8 cellular contexts compared by ENCODE assay signal in genomic region chr13:30463820-30464495, GRCh38. TPM values are rescaled to one million over a fixed set of nuclear protein-coding genes. Genes with fewer than 3 reads are reported as not detected.
DNase-seq lines count a peak whose midpoint lies in the region; ATAC-seq and TF ChIP-seq lines count a peak whose summit lies in the region.

No MANE protein-coding gene starts in this region.

- peak overlapping the region; percentile 96 for H3K27ac Mint-ChIP-seq in dendritic cell treated with granulocyte-macrophage colony-stimulating factor and Interleukin-4, amounts not matched to agents 40 ng/mL and 50 ng/mL, for 4 days

- peak overlapping the region; percentile 93 to 100 for H3K27ac ChIP-seq in lung (ENCODE audit: low read depth in 1 of 2, low read length in 1 of 2)

- peak overlapping the region; percentile 87 for H3K9ac ChIP-seq in Loucy (ENCODE audit: low read depth, low read length, poor library complexity, severe bottlenecking)

- peaks cover 67% of the 10 kb centered on the region for H3K79me2 ChIP-seq in Loucy (ENCODE audit: insufficient read depth, low read length)

- peaks cover 27% of the 10 kb centered on the region for H3K4me1 Mint-ChIP-seq in dendritic cell treated with granulocyte-macrophage colony-stimulating factor and Interleukin-4, amounts not matched to agents 40 ng/mL and 50 ng/mL, for 4 days (ENCODE audit: low read depth)

- no peaks in the 10 kb centered on the region for H3K9me2 ChIP-seq in Loucy (replicated peaks; ENCODE audit: low read depth, low read length)

- H3K27me3 Mint-ChIP-seq in dendritic cell treated with granulocyte-macrophage colony-stimulating factor and Interleukin-4, amounts not matched to agents 40 ng/mL and 50 ng/mL, for 4 days, result no peaks in the 10 kb centered on the region

- H3K36me3 Mint-ChIP-seq in dendritic cell treated with granulocyte-macrophage colony-stimulating factor and Interleukin-4, amounts not matched to agents 40 ng/mL and 50 ng/mL, for 4 days (ENCODE audit: low read depth), result peaks cover 44% of the 10 kb centered on the region

- no peak for TF ChIP-seq CTCF in Loucy (conservative IDR thresholded peaks at IDR 0.05; ENCODE audit: low read length)
- TF ChIP-seq CTCF in lung (IDR thresholded peaks at IDR 0.05; ENCODE audit: control extremely low read depth, extremely low read depth), result no peak

- peaks cover 37% of the 10 kb centered on the region for H4K20me1 ChIP-seq in Loucy (ENCODE audit: insufficient read depth, low read length, poor library complexity, severe bottlenecking)

- no peak overlapping the region for H2AFZ ChIP-seq in Loucy (ENCODE audit: low read length)

- peaks cover 5% of the 10 kb centered on the region for H3K27me3 ChIP-seq in Loucy (ENCODE audit: insufficient read depth, low read length, poor library complexity, severe bottlenecking)
- no peaks in the 10 kb centered on the region for H3K27me3 ChIP-seq in lung (ENCODE audit: control insufficient read depth, insufficient read depth)

- DNase-seq in EL (peak; percentile 60), lung (ENCODE audit: low spot score) (peak; percentile 51), NCI-H2029 (lab: John Stamatoyannopoulos, UW) (no peak)
- DNase-seq in activated CD4-positive, alpha-beta T cell treated with anti-CD3 and anti-CD28 coated beads, Interleukin-2, amount 50 U/mL, for 1 hour, result peak; percentile 60
- peak; percentile 17 to 59 (median 44) for DNase-seq in stimulated activated CD4-positive, alpha-beta T cell treated with anti-CD3 and anti-CD28 coated beads, TNF-alpha, amount 100 ng/mL, for 1 hour (ENCODE audit: low read depth in 3 of 3, low spot score in 1 of 3)

- 1% methylated on average over 30 of the region's 30 CpGs for WGBS in lung, 2 donors

- H3K36me3 ChIP-seq in Loucy (ENCODE audit: insufficient read depth, low read length) (peaks cover 39% of the 10 kb centered on the region), lung (ENCODE audit: control insufficient read depth in 2 of 2, insufficient read depth in 2 of 2, low read length in 2 of 2) (no peaks in the 10 kb centered on the region)

- H3K4me1 ChIP-seq in Loucy (ENCODE audit: insufficient read depth, low read length, poor library complexity, severe bottlenecking) (peaks cover 50% of the 10 kb centered on the region), lung (ENCODE audit: control insufficient read depth in 2 of 2, insufficient read depth in 2 of 2, low read length in 2 of 2) (no peaks in the 10 kb centered on the region)

- H3F3A ChIP-seq in Loucy (ENCODE audit: low read depth), result peaks cover 23% of the 10 kb centered on the region

- intact Hi-C loops in dendritic cell treated with granulocyte-macrophage colony-stimulating factor and Interleukin-4, amounts not matched to agents 40 ng/mL and 50 ng/mL, for 4 days (cut with micrococcal nuclease), result loop anchor here (1.0 to 5.0 kb wide), 4 partner anchors 42 to 332 kb away; partner anchors contain the start of genes UBE2L5 and USPL1

- H3K9me3 ChIP-seq in Loucy (ENCODE audit: insufficient read depth, low read depth, low read length), result no peaks in the 10 kb centered on the region
- H3K9me3 ChIP-seq in lung (ENCODE audit: control insufficient read depth in 2 of 2, insufficient read depth in 1 of 2, low read length in 1 of 2), result no peaks in the 10 kb centered on the region

- ATAC-seq in GM21619 (IDR thresholded peaks at IDR 0.05; ENCODE audit: unreplicated experiment) (peak; percentile 40), lung (ENCODE audit: insufficient read depth, low FRiP score) (peak; percentile 6)

- H3K4me3 ChIP-seq in Loucy (ENCODE audit: low read length, poor library complexity, severe bottlenecking), result peak overlapping the region; percentile 87
- peak overlapping the region; percentile 46 for H3K4me3 ChIP-seq in lung

- H3K4me2 ChIP-seq in Loucy (ENCODE audit: low read depth, low read length, poor library complexity, severe bottlenecking), result peak overlapping the region; percentile 99

- no peaks in the 10 kb centered on the region for H3K9me3 Mint-ChIP-seq in dendritic cell treated with granulocyte-macrophage colony-stimulating factor and Interleukin-4, amounts not matched to agents 40 ng/mL and 50 ng/mL, for 4 days

- peak overlapping the region; percentile 83 for H3K4me3 Mint-ChIP-seq in dendritic cell treated with granulocyte-macrophage colony-stimulating factor and Interleukin-4, amounts not matched to agents 40 ng/mL and 50 ng/mL, for 4 days

RNA-seq across cellular contexts. Expression of gene HMGB1, which starts 1.8 kb away (rescaled TPM):
- 100 to 1,000 TPM; 210 to 335 TPM for total RNA-seq in lung
- 100 to 1,000 TPM; 315 to 374 TPM for polyA plus RNA-seq in lung

RNA-seq across cellular contexts. Expression of gene UBE2L5, which starts 41.7 kb away (rescaled TPM):
- total RNA-seq in lung, result not detected
- polyA plus RNA-seq in lung, result under 1 TPM in 1 of 2 donors, not detected in 1; 0.06 TPM
